In the genomic region with DNA sequence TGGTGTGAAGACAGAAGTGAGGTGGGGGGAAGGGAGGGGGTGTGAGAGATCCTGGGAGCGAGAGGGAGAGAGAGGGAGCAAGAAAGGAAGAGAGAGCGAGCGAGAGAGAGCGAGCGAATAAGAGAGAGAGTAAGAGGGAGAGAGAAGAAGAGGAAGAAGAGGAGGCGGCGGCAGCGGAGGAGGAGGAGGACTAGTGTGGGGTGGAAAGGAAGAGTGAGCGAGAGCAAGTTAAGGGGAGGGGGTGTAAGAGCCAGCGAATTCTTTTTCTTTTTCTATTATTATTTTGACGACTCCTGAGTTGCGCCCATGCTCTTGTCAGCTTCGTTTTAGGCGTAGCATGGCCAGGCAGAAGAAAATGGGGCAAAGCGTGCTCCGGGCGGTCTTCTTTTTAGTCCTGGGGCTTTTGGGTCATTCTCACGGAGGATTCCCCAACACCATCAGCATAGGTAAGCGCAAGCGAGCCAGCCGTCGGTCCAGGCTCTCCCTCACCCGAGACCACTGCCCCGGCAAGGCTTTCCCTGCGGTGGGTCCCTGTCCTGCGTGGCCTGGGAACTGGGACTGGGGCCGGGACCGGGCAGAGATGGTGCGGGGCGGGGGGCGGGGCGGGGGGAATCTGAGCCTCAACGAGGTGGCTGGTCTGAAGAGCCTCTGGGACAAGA, we compare ENCODE assay signal across 9 cellular contexts. TPM values are rescaled to one million over a fixed set of nuclear protein-coding genes. Genes with fewer than 3 reads are reported as not detected.
A peak's percentile ranks its signal among the peaks of the same experiment; 100 is the strongest.
DNase-seq lines count a peak whose midpoint lies in the region; ATAC-seq and TF ChIP-seq lines count a peak whose summit lies in the region.
"Had no signal": no experiment of that assay in that cellular context is flagged by ENCODE, and none has a peak within 500 bp of the region (broad histone marks: within the 10 kb centered on the region; RNA-seq: fewer than 3 reads in every experiment).

A gene (plus strand): TSS at position 80 of the 659 bp plus-strand sequence. CDS start 258 bp downstream, at position 338.

- DNase-seq in A673 (ENCODE audit: low spot score), result no peak
- no peak for DNase-seq in naive thymus-derived CD4-positive, alpha-beta T cell
- DNase-seq in NCI-H2227 treated with DMSO at 0.1 percent for 48 hours (lab: John Stamatoyannopoulos, UW), result no peak
- no peak for DNase-seq in RKO (ENCODE audit: low spot score)

- H3K9me3 ChIP-seq in A673 (ENCODE audit: low read depth, low read length, poor library complexity, severe bottlenecking), result no peaks in the 10 kb centered on the region
- no peaks in the 10 kb centered on the region for H3K9me3 ChIP-seq in HUES48 (ENCODE audit: control insufficient read depth, insufficient read depth, low read length)
- H3K9me3 ChIP-seq in endocrine pancreas (ENCODE audit: control insufficient read depth, low read length), result no peaks in the 10 kb centered on the region
- no peaks in the 10 kb centered on the region for H3K9me3 ChIP-seq in naive thymus-derived CD4-positive, alpha-beta T cell (ENCODE audit: control insufficient read depth in 2 of 3, low read length in 3 of 3)

- no peak for ATAC-seq in naive thymus-derived CD4-positive, alpha-beta T cell
- no peak for ATAC-seq in HG02610 (IDR thresholded peaks at IDR 0.05; ENCODE audit: unreplicated experiment)
- ATAC-seq in HG03039 (IDR thresholded peaks at IDR 0.05; ENCODE audit: unreplicated experiment), result no peak

- H3K4me3 ChIP-seq in A673 (ENCODE audit: low read depth, low read length, poor library complexity, severe bottlenecking), result peak within 1 kb of the TSS; percentile 27
- H3K4me3 ChIP-seq in HUES48 (ENCODE audit: low read depth, low read length), result peak within 1 kb of the TSS; percentile 81
- H3K4me3 ChIP-seq in endocrine pancreas (ENCODE audit: control insufficient read depth, insufficient read depth, low read length), result peak within 1 kb of the TSS; percentile 89
- no peak within 1 kb of the TSS for H3K4me3 ChIP-seq in naive thymus-derived CD4-positive, alpha-beta T cell (ENCODE audit: low read length)

- peaks cover 0 to 20% (median 8%) of the 10 kb centered on the region in 7 donors for H3K4me1 Mint-ChIP-seq in naive thymus-derived CD4-positive, alpha-beta T cell

- no peaks in the 10 kb centered on the region for H3K36me3 ChIP-seq in A673 (ENCODE audit: insufficient read depth, low read length, poor library complexity, severe bottlenecking)
- H3K36me3 ChIP-seq in HUES48 (ENCODE audit: control insufficient read depth, insufficient read depth, low read length), result no peaks in the 10 kb centered on the region
- no peaks in the 10 kb centered on the region for H3K36me3 ChIP-seq in endocrine pancreas (ENCODE audit: control insufficient read depth, insufficient read depth, low read length)
- H3K36me3 ChIP-seq in naive thymus-derived CD4-positive, alpha-beta T cell (ENCODE audit: control insufficient read depth in 2 of 3, insufficient read depth in 3 of 3, low read length in 3 of 3), result no peaks in the 10 kb centered on the region

- peaks cover 27 to 53% (median 44%) of the 10 kb centered on the region in 5 donors for H3K27me3 Mint-ChIP-seq in naive thymus-derived CD4-positive, alpha-beta T cell

- peaks cover 0 to 3% (median 0%) of the 10 kb centered on the region in 11 donors for H3K9me3 Mint-ChIP-seq in naive thymus-derived CD4-positive, alpha-beta T cell

- no peak within 1 kb of the TSS for H3K27ac Mint-ChIP-seq in naive thymus-derived CD4-positive, alpha-beta T cell

- BruUV-seq in A673 (replicated peaks; lab: Mats Ljungman, UMichigan), result no TSS peak

- no peak for TF ChIP-seq CTCF in A673 (conservative IDR thresholded peaks at IDR 0.05; ENCODE audit: low read depth, low read length)

- intact Hi-C loops in A673 (cut with micrococcal nuclease; ENCODE audit: unreplicated experiment), result no loop called here
- intact Hi-C loops in naive thymus-derived CD4-positive, alpha-beta T cell (cut with micrococcal nuclease), result no loop called here

- POLR2A ChIA-PET in A673 (lab: Charles Lee; ENCODE audit: low non-redundant PET), result no interaction called here
- POLR2A ChIA-PET in naive thymus-derived CD4-positive, alpha-beta T cell (lab: Charles Lee), result no interaction called here

- H3K36me3 Mint-ChIP-seq in naive thymus-derived CD4-positive, alpha-beta T cell, result no peaks in the 10 kb centered on the region

- peak within 1 kb of the TSS in 9 of 10 donors; percentile 56 to 76 (median 75) for H3K4me3 Mint-ChIP-seq in naive thymus-derived CD4-positive, alpha-beta T cell

- H3K27ac ChIP-seq in A673 (ENCODE audit: low read depth, low read length, poor library complexity, severe bottlenecking) (no peak within 1 kb of the TSS), HUES48 (ENCODE audit: low read depth, low read length) (peak within 1 kb of the TSS; percentile 26)
- no peak within 1 kb of the TSS for H3K27ac ChIP-seq in naive thymus-derived CD4-positive, alpha-beta T cell (ENCODE audit: low read depth, low read length)
- H3K27ac ChIP-seq: VCaP had no signal

- CTCF ChIA-PET in A673 (lab: Charles Lee), result no interaction called here
- CTCF ChIA-PET in naive thymus-derived CD4-positive, alpha-beta T cell (lab: Charles Lee), result no interaction called here

- H3K9ac ChIP-seq in HUES48 (ENCODE audit: low read depth, low read length) (peak within 1 kb of the TSS; percentile 49; the same call in 1 of the 2 replicates), endocrine pancreas (ENCODE audit: control insufficient read depth, insufficient read depth, low read length) (peak within 1 kb of the TSS; percentile 72)

- H3K4me1 ChIP-seq in A673 (ENCODE audit: insufficient read depth, low read length, poor library complexity, severe bottlenecking) (no peaks in the 10 kb centered on the region), HUES48 (ENCODE audit: control insufficient read depth, insufficient read depth, low read length) (peaks cover 20% of the 10 kb centered on the region), endocrine pancreas (ENCODE audit: control insufficient read depth, insufficient read depth, low read length) (peaks cover 9% of the 10 kb centered on the region)
- H3K4me1 ChIP-seq in naive thymus-derived CD4-positive, alpha-beta T cell (ENCODE audit: control insufficient read depth in 2 of 2, insufficient read depth in 2 of 2, low read length in 2 of 2), result no peaks in the 10 kb centered on the region

- peaks cover 47% of the 10 kb centered on the region for H3K27me3 ChIP-seq in A673 (replicated peaks; ENCODE audit: insufficient read depth, low read depth, low read length, poor library complexity)
- H3K27me3 ChIP-seq in HUES48 (ENCODE audit: control insufficient read depth, insufficient read depth, low read length), result peaks cover 87% of the 10 kb centered on the region
- no peaks in the 10 kb centered on the region for H3K27me3 ChIP-seq in endocrine pancreas (ENCODE audit: control insufficient read depth, insufficient read depth, low read length)
- H3K27me3 ChIP-seq in naive thymus-derived CD4-positive, alpha-beta T cell (ENCODE audit: control insufficient read depth in 2 of 2, insufficient read depth in 2 of 2, low read length in 2 of 2), result no peaks in the 10 kb centered on the region

RNA-seq across cellular contexts. Expression of the gene that starts here (rescaled TPM):
- total RNA-seq in A673 (2021), result not detected in 2 replicates
- total RNA-seq in naive thymus-derived CD4-positive, alpha-beta T cell, result not detected
- polyA plus RNA-seq in naive thymus-derived CD4-positive, alpha-beta T cell, result not detected
